In genomic region chr14:28584951-28585350, GRCh38 we compare ENCODE assay signal across 24 cellular contexts.
"Had no signal": no experiment of that assay in that cellular context is flagged by ENCODE, and none has a peak within 500 bp of the region (broad histone marks: within the 10 kb centered on the region; RNA-seq: fewer than 3 reads in every experiment).

No MANE protein-coding gene starts in this region.

- H3K27me3 ChIP-seq: neural progenitor cell, ovary, right lobe of liver, sigmoid colon, stomach, thyroid gland, tibial nerve, upper lobe of left lung, vagina had no signal

- FAIRE-seq: small intestine, urothelium cell line had no signal

- ATAC-seq: psoas muscle; right cardiac atrium; right lobe of liver; stimulated activated effector memory CD8-positive, alpha-beta T cell treated with anti-CD3 and anti-CD28 coated beads, Interleukin-12 subunit alpha, Interleukin-12 subunit beta, amount 100 ng/mL, for 72 hours; stimulated activated naive B cell treated with anti-CD40 and anti-IgM and Interleukin-4, amounts not matched to agents 10 μg/mL and 1 μg/mL and 100 μg/mL, for 72 hours had no signal

- H3K36me3 ChIP-seq: neural progenitor cell, ovary, right lobe of liver, sigmoid colon, stomach, thoracic aorta, thyroid gland, tibial nerve, upper lobe of left lung, vagina had no signal

- DNase-seq: occipital lobe; ovary; posterior cingulate gyrus; psoas muscle; right cardiac atrium; right lobe of liver; sigmoid colon; small intestine; stimulated activated CD4-positive, alpha-beta T cell treated with anti-CD3 and anti-CD28 coated beads, Interleukin-15, amount 100 ng/mL, for 24 hours; stimulated activated CD4-positive, alpha-beta T cell treated with anti-CD3 and anti-CD28 coated beads, Interleukin-2, amount 100 ng/mL, for 24 hours; stimulated activated CD4-positive, alpha-beta T cell treated with anti-CD3 and anti-CD28 coated beads, Interleukin-2, amount 100 ng/mL, for 48 hours; stimulated activated CD4-positive, alpha-beta T cell treated with anti-CD3 and anti-CD28 coated beads, Interleukin-4, amount 100 ng/mL, for 24 hours; stimulated activated naive B cell treated with anti-CD40 and anti-IgM and Interleukin-4, amounts not matched to agents 10 μg/mL and 1 μg/mL and 100 μg/mL, for 72 hours; stimulated activated naive CD4-positive, alpha-beta T cell treated with Interleukin-2 at 50 U/mL for 16 hours; stomach; thyroid gland; trophoblast cell; upper lobe of left lung had no signal

- H3K4me3 ChIP-seq: neural progenitor cell, ovary, psoas muscle, right lobe of liver, sigmoid colon, stomach, thoracic aorta, thyroid gland, tibial nerve, upper lobe of left lung, vagina had no signal
